In the genomic region with DNA sequence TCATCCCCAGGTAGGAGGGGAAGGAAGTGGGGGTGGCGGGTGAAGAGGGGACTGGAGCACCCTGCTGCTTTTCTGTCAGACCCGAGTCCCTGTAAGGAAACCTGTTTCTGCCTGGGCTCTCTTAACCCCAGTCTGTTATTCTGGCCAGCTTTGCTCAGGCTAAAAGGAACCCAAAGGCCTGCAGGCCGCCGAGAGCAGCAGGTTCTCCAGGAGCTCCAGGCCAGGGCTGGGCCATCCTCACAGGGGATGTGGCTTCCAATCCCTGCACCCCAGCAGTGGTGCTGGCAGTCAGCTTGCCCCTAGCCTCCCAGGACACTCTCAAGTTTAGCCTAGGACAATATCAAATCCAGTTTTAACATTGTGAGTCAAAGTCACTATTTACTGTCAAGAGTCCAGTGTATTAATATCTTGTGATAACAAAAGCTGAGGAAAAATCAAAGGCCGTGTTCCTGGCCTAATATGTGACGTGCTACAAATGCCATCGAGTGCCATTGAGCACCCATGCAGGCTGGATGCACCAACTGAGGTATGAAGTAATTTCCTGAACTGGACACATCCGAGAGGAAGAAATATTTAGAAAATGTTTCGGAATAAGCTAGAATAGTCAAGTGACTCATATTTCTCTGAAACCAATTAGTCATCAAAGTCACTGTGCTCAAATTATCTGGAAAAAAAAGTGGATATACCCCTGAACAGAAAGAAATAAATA, we compare ENCODE assay signal across 11 cellular contexts. TPM values are rescaled to one million over a fixed set of nuclear protein-coding genes. Genes with fewer than 3 reads are reported as not detected.
DNase-seq lines count a peak whose midpoint lies in the region; ATAC-seq and TF ChIP-seq lines count a peak whose summit lies in the region.
"Had no signal": no experiment of that assay in that cellular context is flagged by ENCODE, and none has a peak within 500 bp of the region (broad histone marks: within the 10 kb centered on the region; RNA-seq: fewer than 3 reads in every experiment).

No MANE protein-coding gene starts in this region.

- H3K27me3 Mint-ChIP-seq in T-cell: no peaks in the 10 kb centered on the region

- H3K4me1 ChIP-seq in A673 (ENCODE audit: insufficient read depth, low read length, poor library complexity, severe bottlenecking) (peaks cover 4% of the 10 kb centered on the region), duodenal mucosa (ENCODE audit: control insufficient read depth in 1 of 2, insufficient read depth in 2 of 2, low read length in 2 of 2) (peaks cover 19 to 23% of the 10 kb centered on the region in 2 donors), mucosa of rectum (ENCODE audit: control insufficient read depth in 2 of 2, insufficient read depth in 2 of 2, low read length in 2 of 2) (peaks cover 19 to 28% of the 10 kb centered on the region in 2 donors)

- no TSS peak for BruUV-seq in A673 (replicated peaks; lab: Mats Ljungman, UMichigan)

- intact Hi-C loops in A673 (cut with micrococcal nuclease; ENCODE audit: unreplicated experiment): no loop called here

- no peak overlapping the region for H3K27ac Mint-ChIP-seq in T-cell

- H3K27me3 ChIP-seq in A673 (replicated peaks; ENCODE audit: insufficient read depth, low read depth, low read length, poor library complexity) (no peaks in the 10 kb centered on the region), duodenal mucosa (ENCODE audit: control insufficient read depth in 1 of 2, insufficient read depth in 2 of 2, low read length in 2 of 2) (no peaks in the 10 kb centered on the region), mucosa of rectum (ENCODE audit: control insufficient read depth in 2 of 2, insufficient read depth in 2 of 2, low read length in 2 of 2) (no peaks in the 10 kb centered on the region)
- H3K27me3 ChIP-seq: BLaER1 treated with 17β-estradiol and CSF1 and Interleukin-3, amounts not matched to agents 10 nM and 100 nM had no signal

- H3K36me3 ChIP-seq in A673 (ENCODE audit: insufficient read depth, low read length, poor library complexity, severe bottlenecking): no peaks in the 10 kb centered on the region
- no peaks in the 10 kb centered on the region for H3K36me3 ChIP-seq in duodenal mucosa (ENCODE audit: control insufficient read depth in 1 of 2, insufficient read depth in 2 of 2, low read length in 2 of 2)
- H3K36me3 ChIP-seq in mucosa of rectum (ENCODE audit: control insufficient read depth in 2 of 2, insufficient read depth in 2 of 2, low read length in 2 of 2): no peaks in the 10 kb centered on the region
- H3K36me3 ChIP-seq: BLaER1 treated with 17β-estradiol and CSF1 and Interleukin-3, amounts not matched to agents 10 nM and 100 nM had no signal

- CTCF ChIA-PET in A673 (lab: Charles Lee): no interaction called here
- CTCF ChIA-PET in T-cell (lab: Charles Lee): no interaction called here

- DNase-seq in A673 (ENCODE audit: low spot score): peak; percentile 35
- DNase-seq in MV-4-11 (lab: John Stamatoyannopoulos, UW): peak; percentile 83
- DNase-seq in superior temporal gyrus (ENCODE audit: extremely low spot score): no peak
- DNase-seq in stimulated activated CD4-positive, alpha-beta T cell treated with anti-CD3 and anti-CD28 coated beads, Interleukin-2, amount 100 ng/mL, for 24 hours: no peak
- no peak for DNase-seq in T-cell
- DNase-seq: activated T-cell treated with anti-CD3 and anti-CD28 coated beads for 4 hours had no signal

- TF ChIP-seq CTCF in A673 (conservative IDR thresholded peaks at IDR 0.05; ENCODE audit: low read depth, low read length): no peak

- H3K9me3 Mint-ChIP-seq in T-cell: no peaks in the 10 kb centered on the region

- peaks cover under 1% of the 10 kb centered on the region for H3K36me3 Mint-ChIP-seq in T-cell

- no peak overlapping the region for H3K27ac ChIP-seq in A673 (ENCODE audit: low read depth, low read length, poor library complexity, severe bottlenecking)
- peak overlapping the region; percentile 77 for H3K27ac ChIP-seq in duodenal mucosa (ENCODE audit: low read depth, low read length)
- H3K27ac ChIP-seq in mucosa of rectum (ENCODE audit: low read depth in 2 of 2, low read length in 2 of 2): peak overlapping the region; percentile 89 to 91
- H3K27ac ChIP-seq: HL-60 had no signal

- POLR2A ChIA-PET in A673 (lab: Charles Lee; ENCODE audit: low non-redundant PET) (no interaction called here), T-cell (lab: Charles Lee) (no interaction called here)

- peaks cover 0 to 4% (median 0%) of the 10 kb centered on the region in 3 donors for H3K4me1 Mint-ChIP-seq in T-cell

- H3K9me3 ChIP-seq in A673 (ENCODE audit: low read depth, low read length, poor library complexity, severe bottlenecking) (no peaks in the 10 kb centered on the region), duodenal mucosa (ENCODE audit: control insufficient read depth in 1 of 2, low read length in 2 of 2) (no peaks in the 10 kb centered on the region), mucosa of rectum (ENCODE audit: control insufficient read depth in 2 of 2, low read length in 2 of 2) (no peaks in the 10 kb centered on the region)
- H3K9me3 ChIP-seq: BLaER1 treated with 17β-estradiol and CSF1 and Interleukin-3, amounts not matched to agents 10 nM and 100 nM had no signal

- H3K4me3 Mint-ChIP-seq in T-cell: no peak overlapping the region

- ATAC-seq in T-cell (replicated peaks in 1 of 4) (no peak), GM21786 (IDR thresholded peaks at IDR 0.05; ENCODE audit: unreplicated experiment) (no peak)

- H3K9ac ChIP-seq in duodenal mucosa (ENCODE audit: low read depth in 1 of 2, low read length in 2 of 2) (peak overlapping the region in 1 of 2 donors; percentile 8), mucosa of rectum (ENCODE audit: low read depth in 1 of 2, low read length in 2 of 2) (peak overlapping the region; percentile 50 to 56)

- H3K4me3 ChIP-seq in A673 (ENCODE audit: low read depth, low read length, poor library complexity, severe bottlenecking): no peak overlapping the region
- no peak overlapping the region for H3K4me3 ChIP-seq in duodenal mucosa (ENCODE audit: low read depth in 1 of 2, low read length in 2 of 2)
- H3K4me3 ChIP-seq in mucosa of rectum (ENCODE audit: low read length in 2 of 2): peak overlapping the region; percentile 25 to 48
- H3K4me3 ChIP-seq: BLaER1 treated with 17β-estradiol and CSF1 and Interleukin-3, amounts not matched to agents 10 nM and 100 nM had no signal

RNA-seq across cellular contexts. Expression of a gene that starts 7.0 kb away (rescaled TPM):
- total RNA-seq in A673 (2021): not detected in 2 replicates
- under 1 TPM; 0.30 to 0.76 (median 0.38) TPM for total RNA-seq in T-cell

RNA-seq across cellular contexts. Expression of a gene that starts 38.1 kb away (rescaled TPM):
- total RNA-seq in A673 (2021) (42.3 and 53.3 TPM in 2 replicates), T-cell (10 to 100 TPM; 56.9 to 71.0 (median 59.4) TPM)

Comparison
In these comparisons a context has a peak if more than half of its experiments do, and no peak if none do; other contexts are left out.
1. DNase-seq: peak in A673 (single experiment) and MV-4-11 (single experiment); none in superior temporal gyrus (single experiment), stimulated activated CD4-positive, alpha-beta T cell treated with anti-CD3 and anti-CD28 coated beads, Interleukin-2, amount 100 ng/mL, for 24 hours (0 of 2) and T-cell (0 of 34).
2. H3K4me3 ChIP-seq: peak in mucosa of rectum (2 of 2); none in A673 (single experiment) and duodenal mucosa (0 of 2).